Comparison of ENCODE assay signal across 24 cellular contexts in genomic region chr3:166637984-166638530, GRCh38.
A peak's percentile ranks its signal among the peaks of the same experiment; 100 is the strongest.
DNase-seq lines count a peak whose midpoint lies in the region; ATAC-seq and TF ChIP-seq lines count a peak whose summit lies in the region.
"Had no signal": no experiment of that assay in that cellular context is flagged by ENCODE, and none has a peak within 500 bp of the region (broad histone marks: within the 10 kb centered on the region; RNA-seq: fewer than 3 reads in every experiment).

No MANE protein-coding gene starts in this region.

- H3K4ac ChIP-seq in mesenchymal stem cell (ENCODE audit: low read depth in 1 of 2, low read length in 2 of 2), result no peak overlapping the region

- intact Hi-C loops in posterior vena cava (cut with DNase I), result no loop called here
- intact Hi-C loops in aorta (cut with DNase I), result no loop called here

- no peak overlapping the region for H3K27ac Mint-ChIP-seq in chondrocyte (ENCODE audit: unreplicated experiment)
- H3K27ac Mint-ChIP-seq: CD14-positive monocyte; CD4-positive, alpha-beta T cell; CD8-positive, alpha-beta memory T cell had no signal

- H3K14ac ChIP-seq in mesenchymal stem cell (ENCODE audit: low read length in 2 of 2), result no peak overlapping the region

- H3K27me3 Mint-ChIP-seq in chondrocyte (ENCODE audit: low read depth), result no peaks in the 10 kb centered on the region
- H3K27me3 Mint-ChIP-seq: CD4-positive, alpha-beta T cell; CD8-positive, alpha-beta memory T cell had no signal

- no peak overlapping the region for H2BK5ac ChIP-seq in mesenchymal stem cell (ENCODE audit: low read depth, low read length, poor library complexity, severe bottlenecking)

- no peak for TF ChIP-seq CTCF in chondrocyte (IDR thresholded peaks at IDR 0.05)

- H3K27ac ChIP-seq in mesenchymal stem cell (ENCODE audit: low read length, poor library complexity, severe bottlenecking), result no peak overlapping the region
- H3K27ac ChIP-seq in aorta (ENCODE audit: low read depth in 1 of 2, low read length in 2 of 2), result no peak overlapping the region
- H3K27ac ChIP-seq: A549; BLaER1 treated with 17β-estradiol and CSF1 and Interleukin-3, amounts not matched to agents 10 nM and 100 nM; GM23248 had no signal

- no peak overlapping the region for H4K8ac ChIP-seq in mesenchymal stem cell (ENCODE audit: low read length)

- H3K4me3 Mint-ChIP-seq in chondrocyte (ENCODE audit: unreplicated experiment), result no peak overlapping the region
- H3K4me3 Mint-ChIP-seq: CD14-positive monocyte; CD4-positive, alpha-beta T cell; CD8-positive, alpha-beta memory T cell had no signal

- WGBS in mesenchymal stem cell, result 82% methylated on average over 3 of the region's 3 CpGs
- 80 to 85% methylated on average over 3 of the region's 3 CpGs for WGBS in aorta, 2 donors

- H2BK120ac ChIP-seq in mesenchymal stem cell (ENCODE audit: low read depth, low read length), result no peak overlapping the region

- peak overlapping the region; percentile 61 for H4K91ac ChIP-seq in mesenchymal stem cell (ENCODE audit: low read length)

- H3K36me3 ChIP-seq in mesenchymal stem cell (ENCODE audit: control insufficient read depth in 1 of 2, insufficient read depth in 2 of 2, low read depth in 1 of 2, low read length in 2 of 2), result no peaks in the 10 kb centered on the region
- H3K36me3 ChIP-seq in aorta (ENCODE audit: control insufficient read depth in 1 of 2, insufficient read depth in 2 of 2, low read length in 1 of 2), result no peaks in the 10 kb centered on the region
- H3K36me3 ChIP-seq: BE2C; BLaER1 treated with 17β-estradiol and CSF1 and Interleukin-3, amounts not matched to agents 10 nM and 100 nM had no signal

- no peak overlapping the region for H2BK12ac ChIP-seq in mesenchymal stem cell (ENCODE audit: low read length in 2 of 2)

- H2AFZ ChIP-seq in mesenchymal stem cell (ENCODE audit: low read depth, low read length), result no peak overlapping the region
- H2AFZ ChIP-seq: GM23248 had no signal

- no peak overlapping the region for H2AK5ac ChIP-seq in mesenchymal stem cell (ENCODE audit: low read length, severe bottlenecking)

- H3K4me1 Mint-ChIP-seq in chondrocyte (ENCODE audit: low read depth), result no peaks in the 10 kb centered on the region
- H3K4me1 Mint-ChIP-seq: CD14-positive monocyte; CD8-positive, alpha-beta memory T cell had no signal

- H3K27me3 ChIP-seq in mesenchymal stem cell (ENCODE audit: control insufficient read depth in 1 of 2, insufficient read depth in 1 of 2, low read length in 2 of 2) (no peaks in the 10 kb centered on the region), aorta (ENCODE audit: control insufficient read depth in 1 of 2, insufficient read depth in 2 of 2, low read length in 1 of 2) (no peaks in the 10 kb centered on the region)
- H3K27me3 ChIP-seq: BE2C; BLaER1 treated with 17β-estradiol and CSF1 and Interleukin-3, amounts not matched to agents 10 nM and 100 nM had no signal

- H3K4me3 ChIP-seq in mesenchymal stem cell (ENCODE audit: insufficient read depth in 1 of 2, low read depth in 1 of 2, low read length in 2 of 2) (no peak overlapping the region), aorta (ENCODE audit: low read length in 2 of 2) (no peak overlapping the region)
- H3K4me3 ChIP-seq: A549; BLaER1 treated with 17β-estradiol and CSF1 and Interleukin-3, amounts not matched to agents 10 nM and 100 nM; GM12878; GM23248 had no signal

- H3K79me1 ChIP-seq in mesenchymal stem cell (replicated peaks; ENCODE audit: low read length, poor library complexity, severe bottlenecking), result no peaks in the 10 kb centered on the region

- H3K23ac ChIP-seq in mesenchymal stem cell (ENCODE audit: low read length in 2 of 2), result no peak overlapping the region

- H3K4me1 ChIP-seq in mesenchymal stem cell (ENCODE audit: control insufficient read depth, insufficient read depth, low read depth, low read length) (peaks cover 4% of the 10 kb centered on the region), aorta (ENCODE audit: control insufficient read depth in 1 of 2, insufficient read depth in 2 of 2, low read length in 2 of 2) (no peaks in the 10 kb centered on the region)
- H3K4me1 ChIP-seq: A549; BE2C; BLaER1 treated with 17β-estradiol and CSF1 and Interleukin-3, amounts not matched to agents 10 nM and 100 nM had no signal

- H2BK15ac ChIP-seq in mesenchymal stem cell (ENCODE audit: low read depth, poor library complexity, severe bottlenecking), result no peak overlapping the region

- no peak overlapping the region for H3K18ac ChIP-seq in mesenchymal stem cell (ENCODE audit: low read depth in 1 of 2, low read length in 2 of 2)

- H3K9ac ChIP-seq in mesenchymal stem cell (ENCODE audit: low read length), result no peak overlapping the region
- H3K9ac ChIP-seq: BLaER1 treated with 17β-estradiol and CSF1 and Interleukin-3, amounts not matched to agents 10 nM and 100 nM; GM23248 had no signal

- peaks cover 24% of the 10 kb centered on the region for H3K9me3 ChIP-seq in mesenchymal stem cell (ENCODE audit: control insufficient read depth, low read length)
- no peaks in the 10 kb centered on the region for H3K9me3 ChIP-seq in aorta (ENCODE audit: control insufficient read depth, low read length)
- H3K9me3 ChIP-seq: A549, BE2C had no signal

- peak; percentile 15 for ATAC-seq in aorta (ENCODE audit: low FRiP score)
- no peak for ATAC-seq in HG03196 (IDR thresholded peaks at IDR 0.05; ENCODE audit: unreplicated experiment)
- no peak for ATAC-seq in HG02870 (IDR thresholded peaks at IDR 0.05; ENCODE audit: unreplicated experiment)
- ATAC-seq: A549, GM12878, HCT116 had no signal

- no peaks in the 10 kb centered on the region for H3K9me3 Mint-ChIP-seq in chondrocyte (ENCODE audit: low read depth)

- no peaks in the 10 kb centered on the region for H3K36me3 Mint-ChIP-seq in chondrocyte (ENCODE audit: low read depth)
- H3K36me3 Mint-ChIP-seq: CD14-positive monocyte; CD8-positive, alpha-beta memory T cell had no signal

- DNase-seq in chondrocyte (ENCODE audit: low spot score) (peak; percentile 71), mesenchymal stem cell (no peak), posterior vena cava (ENCODE audit: low spot score) (peak; percentile 64), aorta (peak in 1 of 2 donors; percentile 55), amygdala (lab: John Stamatoyannopoulos, UW) (no peak)
- DNase-seq: 8988T; ACHN; AML-193; BE2C; CD4-positive, alpha-beta T cell; CD8-positive, alpha-beta memory T cell; DMS 273 treated with DMSO at 0.1 percent for 48 hours; DMS79; EL; GDM1; GM23248; H7 had no signal

- H3K4me2 ChIP-seq in mesenchymal stem cell (ENCODE audit: low read length, poor library complexity, severe bottlenecking), result no peak overlapping the region
- H3K4me2 ChIP-seq: A549; BLaER1 treated with 17β-estradiol and CSF1 and Interleukin-3, amounts not matched to agents 10 nM and 100 nM had no signal

Comparison
In these comparisons a context has a peak if more than half of its experiments do, and no peak if none do; other contexts are left out.
1. DNase-seq: peak in chondrocyte (single experiment) and posterior vena cava (single experiment); none in mesenchymal stem cell (single experiment) and amygdala (0 of 56).